Comparison of ENCODE assay signal across 11 cellular contexts in the genomic region with DNA sequence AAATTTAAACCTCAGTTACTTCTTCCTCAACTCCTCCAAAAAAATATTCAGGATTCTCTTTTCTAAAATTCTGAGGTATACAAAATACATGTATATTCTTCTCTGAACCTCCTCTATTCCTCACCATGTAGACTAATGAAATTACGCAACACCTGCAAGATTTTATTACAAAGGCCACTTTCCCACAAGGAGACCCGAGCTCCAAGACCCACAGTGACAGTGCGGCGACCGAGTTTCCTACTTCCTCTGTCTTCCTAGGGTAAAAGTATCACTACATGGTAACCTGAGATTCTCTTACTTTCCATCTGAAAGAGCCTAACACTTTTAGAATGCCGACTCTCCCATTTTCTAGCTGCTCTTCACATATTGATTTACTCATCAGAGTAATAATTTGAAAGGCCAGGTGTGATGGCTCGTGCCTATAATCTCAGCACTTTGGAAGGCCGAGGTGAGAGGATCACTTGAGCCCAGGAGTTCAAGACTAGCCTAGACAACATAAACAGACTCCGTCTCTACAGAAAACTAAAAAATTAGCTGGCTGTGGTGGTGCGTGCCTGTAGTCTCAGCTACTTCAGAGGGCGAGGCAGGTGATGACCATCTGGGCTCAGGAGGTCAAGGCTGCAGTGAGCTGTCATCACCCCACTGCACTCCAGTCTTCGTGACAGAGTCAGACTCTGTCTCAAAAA. TPM values are rescaled to one million over a fixed set of nuclear protein-coding genes. Genes with fewer than 3 reads are reported as not detected.
DNase-seq lines count a peak whose midpoint lies in the region; ATAC-seq and TF ChIP-seq lines count a peak whose summit lies in the region.
"Had no signal": no experiment of that assay in that cellular context is flagged by ENCODE, and none has a peak within 500 bp of the region (broad histone marks: within the 10 kb centered on the region; RNA-seq: fewer than 3 reads in every experiment).

No MANE protein-coding gene starts in this region.

- no peaks in the 10 kb centered on the region for H3K9me3 ChIP-seq in KOPT-K1 (ENCODE audit: insufficient read depth, low read length, poor library complexity, severe bottlenecking)
- H3K9me3 ChIP-seq in psoas muscle, result no peaks in the 10 kb centered on the region
- H3K9me3 ChIP-seq in tibial artery, result no peaks in the 10 kb centered on the region

- ATAC-seq in central memory CD8-positive, alpha-beta T cell (replicated peaks; ENCODE audit: extremely low read depth, poor library complexity, severe bottlenecking), result no peak
- peak in 2 of 4 donors; percentile 46 to 52 for ATAC-seq in psoas muscle
- ATAC-seq in GM18909 (IDR thresholded peaks at IDR 0.05; ENCODE audit: poor library complexity, unreplicated experiment), result no peak
- no peak for ATAC-seq in GM21447 (IDR thresholded peaks at IDR 0.05; ENCODE audit: unreplicated experiment)

- H3K27ac Mint-ChIP-seq in central memory CD8-positive, alpha-beta T cell (ENCODE audit: low read depth), result peak overlapping the region; percentile 77

- no peak for TF ChIP-seq CTCF in psoas muscle (IDR thresholded peaks at IDR 0.05)
- no peak for TF ChIP-seq CTCF in tibial artery (IDR thresholded peaks at IDR 0.05)

- H3K4me1 ChIP-seq in psoas muscle (peaks cover 70% of the 10 kb centered on the region), tibial artery (peaks cover 0 to 14% (median 6%) of the 10 kb centered on the region in 4 donors)

- H3K27me3 ChIP-seq in psoas muscle (ENCODE audit: insufficient read depth in 3 of 3, low read length in 2 of 3), result no peaks in the 10 kb centered on the region
- H3K27me3 ChIP-seq in tibial artery, result no peaks in the 10 kb centered on the region

- H3K27ac ChIP-seq in KOPT-K1 (ENCODE audit: low read depth, low read length, poor library complexity, severe bottlenecking) (peak overlapping the region; percentile 28), psoas muscle (peak overlapping the region; percentile 47), tibial artery (no peak overlapping the region)

- no peaks in the 10 kb centered on the region for H3K27me3 Mint-ChIP-seq in central memory CD8-positive, alpha-beta T cell

- peak overlapping the region; percentile 70 for H3K4me3 Mint-ChIP-seq in central memory CD8-positive, alpha-beta T cell

- H3K36me3 Mint-ChIP-seq in central memory CD8-positive, alpha-beta T cell (ENCODE audit: insufficient read depth), result peaks cover 43% of the 10 kb centered on the region

- H3K36me3 ChIP-seq in KOPT-K1 (ENCODE audit: insufficient read depth, low read length) (no peaks in the 10 kb centered on the region), psoas muscle (ENCODE audit: insufficient read depth in 1 of 2, low read depth in 1 of 2) (no peaks in the 10 kb centered on the region), tibial artery (no peaks in the 10 kb centered on the region)

- peak; percentile 16 for DNase-seq in NOMO-1 treated with DMSO at 0.1 percent for 48 hours (lab: John Stamatoyannopoulos, UW; ENCODE audit: unreplicated experiment)
- no peak for DNase-seq in NOMO-1 treated with dmso at 0.1 percent for 144 hours (lab: John Stamatoyannopoulos, UW; ENCODE audit: unreplicated experiment)
- DNase-seq in central memory CD8-positive, alpha-beta T cell (ENCODE audit: low spot score in 2 of 2), result no peak
- DNase-seq in psoas muscle, result no peak
- DNase-seq in tibial artery, result no peak
- DNase-seq: activated CD4-positive, CD25-positive, alpha-beta regulatory T cell; anterior cingulate cortex; NCI-H446 had no signal

- intact Hi-C loops in psoas muscle (cut with DNase I) (no loop called here), tibial artery (cut with DNase I; ENCODE audit: low total_unique reads) (loop anchor here (10.0 kb wide), 1 partner anchor 252 kb away; no protein-coding TSS in a partner anchor)

- no peaks in the 10 kb centered on the region for H3K9me3 Mint-ChIP-seq in central memory CD8-positive, alpha-beta T cell

- peaks cover 93% of the 10 kb centered on the region for H3K4me1 Mint-ChIP-seq in central memory CD8-positive, alpha-beta T cell

- WGBS in psoas muscle, 3 donors, result 47 to 57% (median 47%) methylated on average over 12 of the region's 12 CpGs

- H3K4me3 ChIP-seq in psoas muscle (no peak overlapping the region), tibial artery (no peak overlapping the region)

RNA-seq across cellular contexts. Expression of gene CYTH1, which starts 35.7 kb away (rescaled TPM):
- 10 to 100 TPM; 25.6 to 40.4 (median 34.0) TPM for total RNA-seq in psoas muscle
- 10 to 100 TPM; 18.7 to 38.0 (median 23.9) TPM for polyA plus RNA-seq in psoas muscle

Comparison
In these comparisons a context has a peak if more than half of its experiments do, and no peak if none do; other contexts are left out.
1. H3K27ac ChIP-seq: peak in KOPT-K1 (single experiment) and psoas muscle (single experiment); none in tibial artery (0 of 2).